ENCODE assay signal across 26 cellular contexts in genomic region chr3:45762647-45763330, GRCh38. TPM values are rescaled to one million over a fixed set of nuclear protein-coding genes. Genes with fewer than 3 reads are reported as not detected.
"Had no signal": no experiment of that assay in that cellular context is flagged by ENCODE, and none has a peak within 500 bp of the region (broad histone marks: within the 10 kb centered on the region; RNA-seq: fewer than 3 reads in every experiment).

No MANE protein-coding gene starts in this region.

- H3K9me3 ChIP-seq: ascending aorta, body of pancreas had no signal

- H3K4me3 ChIP-seq: ascending aorta, body of pancreas had no signal

- H3K36me3 Mint-ChIP-seq: activated CD8-positive, alpha-beta memory T cell treated with anti-CD3 and anti-CD28 coated beads, Interleukin-2, amount 10 ng/mL, durations not matched to agents 7 days and 5 days; activated naive CD4-positive, alpha-beta T cell treated with anti-CD3 and anti-CD28 coated beads, Interleukin-2, amount 50 U/mL, for 72 hours; IgD-negative memory B cell had no signal

- H3K36me3 ChIP-seq: ascending aorta had no signal

- H3K27ac Mint-ChIP-seq: activated CD8-positive, alpha-beta memory T cell treated with anti-CD3 and anti-CD28 coated beads, Interleukin-2, amount 10 ng/mL, durations not matched to agents 7 days and 5 days; activated naive CD4-positive, alpha-beta T cell treated with anti-CD3 and anti-CD28 coated beads, Interleukin-2, amount 50 U/mL, for 72 hours; activated naive CD8-positive, alpha-beta T cell treated with anti-CD3 and anti-CD28 coated beads, Interleukin-2, amount 50 U/mL, for 24 hours; activated T-cell treated with anti-CD3 and anti-CD28 coated beads, Interleukin-2, amount 50 U/mL, for 24 hours; IgD-negative memory B cell; T-helper 1 cell treated with Interleukin-12 subunit alpha and Interleukin-12 subunit beta and Interleukin-4 antibody, amounts not matched to agents 30 μg/mL and 1 μg/mL, for 36 hours had no signal

- H3K4me3 Mint-ChIP-seq: activated CD8-positive, alpha-beta memory T cell treated with anti-CD3 and anti-CD28 coated beads, Interleukin-2, amount 10 ng/mL, durations not matched to agents 7 days and 5 days; activated naive CD8-positive, alpha-beta T cell treated with anti-CD3 and anti-CD28 coated beads, Interleukin-2, amount 50 U/mL, for 24 hours; activated T-cell treated with anti-CD3 and anti-CD28 coated beads, Interleukin-2, amount 50 U/mL, for 24 hours; IgD-negative memory B cell; T-helper 1 cell treated with Interleukin-12 subunit alpha and Interleukin-12 subunit beta and Interleukin-4 antibody, amounts not matched to agents 30 μg/mL and 1 μg/mL, for 36 hours had no signal

- ATAC-seq: activated CD8-positive, alpha-beta memory T cell treated with anti-CD3 and anti-CD28 coated beads, Interleukin-2, amount 10 ng/mL, durations not matched to agents 7 days and 5 days; activated naive CD4-positive, alpha-beta T cell treated with anti-CD3 and anti-CD28 coated beads, Interleukin-2, amount 50 U/mL, for 72 hours; activated naive CD8-positive, alpha-beta T cell treated with anti-CD3 and anti-CD28 coated beads, Interleukin-2, amount 50 U/mL, for 24 hours; body of pancreas had no signal

- H3K27ac ChIP-seq: ascending aorta, body of pancreas, KMS-11 had no signal

- FAIRE-seq: bronchial epithelial cell, RCC 7860 had no signal

- DNase-seq: activated CD4-positive, alpha-beta T cell treated with anti-CD3 and anti-CD28 coated beads for 48 hours; activated CD4-positive, alpha-beta T cell treated with anti-CD3 and anti-CD28 coated beads, Interleukin-2, amount 50 U/mL, for 4 hours; activated CD4-positive, CD25-positive, alpha-beta regulatory T cell treated with anti-CD3 and anti-CD28 coated beads, Interleukin-2, amount 50 U/mL, for 72 hours; activated CD8-positive, alpha-beta memory T cell treated with anti-CD3 and anti-CD28 coated beads, Interleukin-2, amount 10 ng/mL, durations not matched to agents 7 days and 5 days; activated effector memory CD4-positive, alpha-beta T cell treated with anti-CD3 and anti-CD28 coated beads, Interleukin-2, amount 50 U/mL, for 16 hours; activated naive CD4-positive, alpha-beta T cell treated with Interleukin-2 at 50 U/mL for 16 hours; activated naive CD8-positive, alpha-beta T cell treated with anti-CD3 and anti-CD28 coated beads, Interleukin-2, amount 50 U/mL, for 24 hours; activated T-cell treated with anti-CD3 and anti-CD28 coated beads, Interleukin-2, amount 50 U/mL, for 24 hours; amniotic stem cell; body of pancreas; MV-4-11; NCI-H1092 treated with DMSO at 0.1 percent for 48 hours; NCI-H1417 treated with DMSO at 0.1 percent for 48 hours; NCI-H1694 treated with DMSO at 0.1 percent for 48 hours; NCI-H2029 treated with DMSO at 0.1 percent for 48 hours; NCI-H510A treated with DMSO at 0.1 percent for 48 hours; SHP77 treated with DMSO at 0.1 percent for 48 hours had no signal

- H3K4me1 Mint-ChIP-seq: activated naive CD8-positive, alpha-beta T cell treated with anti-CD3 and anti-CD28 coated beads, Interleukin-2, amount 50 U/mL, for 24 hours; IgD-negative memory B cell had no signal

- H3K27me3 ChIP-seq: ascending aorta, body of pancreas had no signal

- H3K9ac ChIP-seq: KMS-11 had no signal

- H3K4me1 ChIP-seq: ascending aorta had no signal

- H3K4me2 ChIP-seq: KMS-11 had no signal

- H3K9me3 Mint-ChIP-seq: activated naive CD4-positive, alpha-beta T cell treated with anti-CD3 and anti-CD28 coated beads, Interleukin-2, amount 50 U/mL, for 72 hours; activated T-cell treated with anti-CD3 and anti-CD28 coated beads, Interleukin-2, amount 50 U/mL, for 24 hours had no signal

RNA-seq across cellular contexts. Expression of gene SLC6A20, which starts 33.5 kb away (rescaled TPM):
- total RNA-seq: activated naive CD4-positive, alpha-beta T cell treated with anti-CD3 and anti-CD28 coated beads, Interleukin-2, amount 50 U/mL, for 72 hours; ascending aorta; bronchial epithelial cell; MCF 10A; SK-MEL-5 had no signal
